In the genomic region with DNA sequence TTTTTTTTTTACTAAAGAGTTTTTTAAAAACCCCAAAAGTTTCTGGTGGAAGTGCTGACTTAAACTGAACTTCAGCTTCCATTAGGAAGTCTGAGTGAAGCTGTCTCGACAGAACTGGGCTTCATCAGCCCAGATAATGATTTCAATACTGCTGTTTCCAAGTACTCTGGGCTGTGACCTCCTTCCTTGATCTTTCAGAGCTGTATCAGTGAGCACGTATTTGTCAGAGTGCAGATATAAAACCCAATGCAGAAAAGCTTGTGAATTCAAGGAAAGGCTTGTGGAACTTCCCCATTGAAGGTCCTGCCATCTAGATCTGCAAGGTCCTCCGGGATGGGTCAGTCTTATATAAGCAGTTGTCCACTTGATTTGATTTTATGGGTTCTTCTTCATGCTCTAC, we compare ENCODE assay signal across 1 cellular context.
TF ChIP-seq lines count a peak whose summit lies in the region.

No MANE protein-coding gene starts in this region.

TF ChIP-seq in H1, 55 proteins besides CTCF, POLR2A, EP300 and RAD21:
- TF ChIP-seq KDM5A (IDR thresholded peaks at IDR 0.05; ENCODE audit: low read length) (no peak), TEAD4 (IDR thresholded peaks at IDR 0.05; ENCODE audit: low read depth, low read length) (no peak), ASH2L (IDR thresholded peaks at IDR 0.05; ENCODE audit: low read length) (no peak), SP2 (IDR thresholded peaks at IDR 0.05; ENCODE audit: low read length) (no peak), SAP30 (IDR thresholded peaks at IDR 0.05; ENCODE audit: insufficient read depth, insufficient replicate concordance, low read length) (no peak), EGR1 (IDR thresholded peaks at IDR 0.05; ENCODE audit: borderline replicate concordance, low read depth, low read length) (no peak), SRF (IDR thresholded peaks at IDR 0.05; ENCODE audit: low read depth, low read length) (no peak), KDM4A (IDR thresholded peaks at IDR 0.05; ENCODE audit: low read depth, low read length, severe bottlenecking) (no peak), NANOG (IDR thresholded peaks at IDR 0.05; ENCODE audit: insufficient read depth, low read depth, low read length, poor library complexity, severe bottlenecking) (no peak), GTF2F1 (IDR thresholded peaks at IDR 0.05; ENCODE audit: borderline replicate concordance, low read depth, low read length) (no peak), BCL11A (IDR thresholded peaks at IDR 0.05; ENCODE audit: low read depth in 2 of 2, low read length in 2 of 2) (no peak), FOSL1 (IDR thresholded peaks at IDR 0.05; ENCODE audit: insufficient read depth, low read depth, low read length) (no peak), SIRT6 (IDR thresholded peaks at IDR 0.05; ENCODE audit: low read length) (no peak), BACH1 (IDR thresholded peaks at IDR 0.05; ENCODE audit: low read length) (no peak), GABPA (IDR thresholded peaks at IDR 0.05; ENCODE audit: borderline replicate concordance, insufficient read depth, low read length) (no peak)
- TF ChIP-seq, protein P1, sequence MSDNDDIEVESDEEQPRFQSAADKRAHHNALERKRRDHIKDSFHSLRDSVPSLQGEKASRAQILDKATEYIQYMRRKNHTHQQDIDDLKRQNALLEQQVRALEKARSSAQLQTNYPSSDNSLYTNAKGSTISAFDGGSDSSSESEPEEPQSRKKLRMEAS (IDR thresholded peaks at IDR 0.05), result no peak
